8 cellular contexts compared by ENCODE assay signal in the genomic region with DNA sequence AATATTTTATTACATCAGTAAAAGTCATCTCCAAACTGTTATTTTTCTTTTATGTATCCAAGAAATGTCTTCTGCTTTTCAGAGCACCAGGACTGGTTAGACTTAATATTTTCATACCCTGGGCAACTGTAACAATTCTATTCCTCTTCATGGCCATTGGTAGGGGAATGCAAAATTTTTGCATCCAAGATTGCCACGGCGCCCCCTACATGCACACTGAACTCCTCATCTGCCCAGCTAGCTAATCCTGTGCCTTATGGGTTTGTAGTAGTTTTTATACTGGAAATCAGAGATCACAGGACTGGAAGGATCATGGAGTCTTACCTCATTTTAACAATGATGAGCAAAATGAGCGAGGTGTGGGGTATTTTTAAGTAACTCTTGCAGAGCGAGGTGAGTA.
DNase-seq lines count a peak whose midpoint lies in the region; ATAC-seq, FAIRE-seq and TF ChIP-seq lines count a peak whose summit lies in the region.

No MANE protein-coding gene starts in this region.

- H3K9me3 ChIP-seq in psoas muscle: no peaks in the 10 kb centered on the region

- FAIRE-seq in GM12891 (lab: Jason Lieb, UNC): peak; percentile 16

- ATAC-seq in T-cell (replicated peaks in 1 of 4) (peak in 2 of 4 experiments; percentile 52 to 67), psoas muscle (no peak), HG02610 (IDR thresholded peaks at IDR 0.05; ENCODE audit: unreplicated experiment) (no peak)

- peaks cover 47 to 53% (median 48%) of the 10 kb centered on the region in 3 donors for H3K4me1 Mint-ChIP-seq in T-cell

- no peaks in the 10 kb centered on the region for H3K9me3 Mint-ChIP-seq in T-cell

- peaks cover 0 to 62% of the 10 kb centered on the region in 2 donors for H3K36me3 ChIP-seq in psoas muscle (ENCODE audit: insufficient read depth in 1 of 2, low read depth in 1 of 2)

- no peak overlapping the region for H3K27ac ChIP-seq in psoas muscle

- DNase-seq in GM12891 (ENCODE audit: insufficient read length, low spot score): no peak
- peak in 30 of 34 experiments; percentile 7 to 60 (median 45) for DNase-seq in T-cell
- peak; percentile 50 to 59 for DNase-seq in cardiac fibroblast (ENCODE audit: low read depth in 2 of 2)
- DNase-seq in psoas muscle: no peak
- DNase-seq in islet precursor cell: no peak
- no peak for DNase-seq in H4 (ENCODE audit: low spot score)
- DNase-seq in anterior cingulate cortex (lab: John Stamatoyannopoulos, UW): no peak

- peak overlapping the region; percentile 60 to 73 for H3K27ac Mint-ChIP-seq in T-cell

- peaks cover 38% of the 10 kb centered on the region for H3K36me3 Mint-ChIP-seq in T-cell

- H3K27me3 Mint-ChIP-seq in T-cell: no peaks in the 10 kb centered on the region

- no peak for TF ChIP-seq POLR2A in GM12891 (IDR thresholded peaks at IDR 0.05; ENCODE audit: low read depth, low read length)

- H3K27me3 ChIP-seq in psoas muscle (ENCODE audit: insufficient read depth in 3 of 3, low read length in 2 of 3): no peaks in the 10 kb centered on the region

- TF ChIP-seq CTCF in cardiac fibroblast (IDR thresholded peaks at IDR 0.05; ENCODE audit: low read depth, low read length): peak; percentile 66
- TF ChIP-seq CTCF in psoas muscle (IDR thresholded peaks at IDR 0.05): peak; percentile 29

- WGBS in psoas muscle, 3 donors: 90 to 93% (median 90%) methylated on average over 4 of the region's 4 CpGs

- H3K4me3 Mint-ChIP-seq in T-cell: no peak overlapping the region

- peaks cover 8% of the 10 kb centered on the region for H3K4me1 ChIP-seq in psoas muscle

- no peak overlapping the region for H3K4me3 ChIP-seq in cardiac fibroblast (replicated peaks in 1 of 2; ENCODE audit: low read depth in 2 of 2, low read length in 2 of 2)
- no peak overlapping the region for H3K4me3 ChIP-seq in psoas muscle

- intact Hi-C loops in psoas muscle (cut with DNase I): loop anchor here in 1 of 2 donors (10.0 kb wide), 1 partner anchor 279 kb away; no protein-coding TSS in a partner anchor

- POLR2A ChIA-PET in T-cell (lab: Charles Lee): no interaction called here

- CTCF ChIA-PET in T-cell (lab: Charles Lee): interaction anchor here in 1 of 2 donors (0.9 to 1.6 kb wide), 5 partner anchors 34 to 242 kb away, joined by 3 to 5 read pairs (median 3); no protein-coding TSS in a partner anchor

TF ChIP-seq in GM12891, 5 proteins besides CTCF, POLR2A, EP300 and RAD21:
- no peak for TF ChIP-seq SPI1 (IDR thresholded peaks at IDR 0.05; ENCODE audit: low read depth, low read length)
- no peak for TF ChIP-seq POU2F2 (IDR thresholded peaks at IDR 0.05; ENCODE audit: low read depth, low read length)
- TF ChIP-seq PAX5 (IDR thresholded peaks at IDR 0.05; ENCODE audit: insufficient read depth, low read length, severe bottlenecking): no peak
- no peak for TF ChIP-seq POLR2AphosphoS5 (IDR thresholded peaks at IDR 0.05; ENCODE audit: low read depth, low read length)
- TF ChIP-seq TAF1 (IDR thresholded peaks at IDR 0.05; ENCODE audit: low read depth, low read length): no peak

Comparison
In these comparisons a context has a peak if more than half of its experiments do, and no peak if none do; other contexts are left out.
1. DNase-seq: peak in T-cell (30 of 34) and cardiac fibroblast (2 of 2); none in GM12891 (single experiment), psoas muscle (0 of 2), islet precursor cell (single experiment), H4 (single experiment) and anterior cingulate cortex (0 of 58).